ENCODE assay signal across 8 cellular contexts in genomic region chr14:51780006-51780692, GRCh38.
DNase-seq lines count a peak whose midpoint lies in the region; ATAC-seq and TF ChIP-seq lines count a peak whose summit lies in the region.

No MANE protein-coding gene starts in this region.

- H3K4me1 ChIP-seq in NT2/D1 (ENCODE audit: insufficient read depth, insufficient read length): peaks cover 2% of the 10 kb centered on the region

- ATAC-seq in HG03342 (IDR thresholded peaks at IDR 0.05; ENCODE audit: unreplicated experiment): no peak

- peak overlapping the region; percentile 42 for H3K9ac ChIP-seq in NT2/D1 (ENCODE audit: insufficient read length, low read depth)

- peak; percentile 70 for DNase-seq in DMS79 (lab: John Stamatoyannopoulos, UW)
- peak; percentile 60 for DNase-seq in HT-29 (ENCODE audit: low spot score)
- no peak for DNase-seq in NT2/D1 (ENCODE audit: low read depth, low spot score)
- DNase-seq in activated CD8-positive, alpha-beta memory T cell treated with anti-CD3 and anti-CD28 coated beads, Interleukin-2, amount 50 U/mL, for 4 hours: peak; percentile 74
- DNase-seq in epithelial cell of esophagus (ENCODE audit: low read depth): peak; percentile 67
- DNase-seq in mucosa of gallbladder (ENCODE audit: low spot score): peak; percentile 79
- peak; percentile 42 to 64 for DNase-seq in stimulated activated CD8-positive, alpha-beta memory T cell treated with anti-CD3 and anti-CD28 coated beads, Interleukin-4, amount 100 ng/mL, for 4 hours (ENCODE audit: low read depth in 2 of 2, low spot score in 1 of 2)

- TF ChIP-seq CTCF in epithelial cell of esophagus (IDR thresholded peaks at IDR 0.05; ENCODE audit: insufficient read depth, low read depth, low read length, missing control alignments): peak; percentile 74

- no peaks in the 10 kb centered on the region for H3K36me3 ChIP-seq in NT2/D1 (ENCODE audit: insufficient read depth, insufficient read length, low read length)

- no peak overlapping the region for H3K4me3 ChIP-seq in NT2/D1 (ENCODE audit: insufficient read length, low read depth)
- no peak overlapping the region for H3K4me3 ChIP-seq in epithelial cell of esophagus (ENCODE audit: low read length)

- H3K27me3 ChIP-seq in NT2/D1 (ENCODE audit: insufficient read depth, insufficient read length): peaks cover 7% of the 10 kb centered on the region

- H3K9me3 ChIP-seq in NT2/D1 (ENCODE audit: insufficient read depth, low read length): no peaks in the 10 kb centered on the region
